ENCODE assay signal across 1 cellular context in genomic region chr22:49972163-49973017, GRCh38.
TF ChIP-seq lines count a peak whose summit lies in the region.

No MANE protein-coding gene starts in this region.

TF ChIP-seq in HEK293, 187 proteins besides CTCF, POLR2A, EP300 and RAD21 (continued from another document and continues in another):
- no peak for TF ChIP-seq ZNF398 (tag by site-specific recombination; IDR thresholded peaks at IDR 0.05)
- no peak for TF ChIP-seq SALL2 (tag by site-specific recombination; IDR thresholded peaks at IDR 0.05; ENCODE audit: borderline replicate concordance)
- TF ChIP-seq ZFP37 (tag by site-specific recombination; IDR thresholded peaks at IDR 0.05): no peak
- TF ChIP-seq ZNF660 (tag by site-specific recombination; IDR thresholded peaks at IDR 0.05): no peak
- TF ChIP-seq ZNF223 (tag by site-specific recombination; IDR thresholded peaks at IDR 0.05): no peak
- TF ChIP-seq ZFHX2 (tag by site-specific recombination; conservative IDR thresholded peaks at IDR 0.05): peak; percentile 68
- TF ChIP-seq ZNF837 (tag by site-specific recombination; IDR thresholded peaks at IDR 0.05): no peak
- TF ChIP-seq ZNF785 (tag by site-specific recombination; IDR thresholded peaks at IDR 0.05): 0 out of 2 replicates have a peak, but pooled peaks have one; percentile 11
- TF ChIP-seq FEZF1 (tag by site-specific recombination; IDR thresholded peaks at IDR 0.05): no peak
- no peak for TF ChIP-seq PRDM10 (tag by site-specific recombination; IDR thresholded peaks at IDR 0.05)
- TF ChIP-seq ZNF157 (tag by site-specific recombination; IDR thresholded peaks at IDR 0.05): no peak
- TF ChIP-seq IKZF3 (tag by site-specific recombination; IDR thresholded peaks at IDR 0.05): no peak
- no peak for TF ChIP-seq ZNF658 (tag by site-specific recombination; IDR thresholded peaks at IDR 0.05)
- TF ChIP-seq ZSCAN16 (tag by site-specific recombination; IDR thresholded peaks at IDR 0.05): no peak; the same call in 1 of the 2 replicates
- TF ChIP-seq ZNF792 (tag by site-specific recombination; IDR thresholded peaks at IDR 0.05): no peak
- TF ChIP-seq GFI1B (tag by site-specific recombination; IDR thresholded peaks at IDR 0.05): no peak
- TF ChIP-seq GLI4 (tag by site-specific recombination; IDR thresholded peaks at IDR 0.05): 0 out of 2 replicates have a peak, but pooled peaks have one; percentile 82
- TF ChIP-seq ZNF350 (tag by site-specific recombination; IDR thresholded peaks at IDR 0.05): no peak
- TF ChIP-seq MEIS1 (CRISPR knock-in tag; IDR thresholded peaks at IDR 0.05; ENCODE audit: borderline replicate concordance): no peak
- TF ChIP-seq ZNF654 (tag by site-specific recombination; IDR thresholded peaks at IDR 0.05; ENCODE audit: low read depth): no peak
- TF ChIP-seq INSM2 (tag by site-specific recombination; IDR thresholded peaks at IDR 0.05): peak; percentile 52; the same call in 1 of the 2 replicates
- TF ChIP-seq ZNF132 (tag by site-specific recombination; IDR thresholded peaks at IDR 0.05; ENCODE audit: borderline replicate concordance): no peak
- no peak; the same call in 1 of the 2 replicates for TF ChIP-seq AEBP2 (tag by site-specific recombination; IDR thresholded peaks at IDR 0.05; ENCODE audit: borderline replicate concordance)
- TF ChIP-seq ZNF623 (tag by site-specific recombination; IDR thresholded peaks at IDR 0.05): no peak
- TF ChIP-seq ZNF239 (tag by site-specific recombination; IDR thresholded peaks at IDR 0.05): 0 out of 2 replicates have a peak, but pooled peaks have one; percentile 54
- peak; percentile 37; the same call in 1 of the 2 replicates for TF ChIP-seq WT1 (tag by site-specific recombination; IDR thresholded peaks at IDR 0.05)
- TF ChIP-seq OSR2 (tag by site-specific recombination; IDR thresholded peaks at IDR 0.05): no peak
- TF ChIP-seq ZSCAN23 (tag by site-specific recombination; IDR thresholded peaks at IDR 0.05): no peak
- no peak for TF ChIP-seq ZNF23 (tag by site-specific recombination; IDR thresholded peaks at IDR 0.05; ENCODE audit: borderline replicate concordance)
- TF ChIP-seq ZNF571 (tag by site-specific recombination; IDR thresholded peaks at IDR 0.05): no peak
- no peak for TF ChIP-seq PRDM2 (tag by site-specific recombination; IDR thresholded peaks at IDR 0.05; ENCODE audit: borderline replicate concordance)
- no peak for TF ChIP-seq ZNF610 (tag by site-specific recombination; IDR thresholded peaks at IDR 0.05; ENCODE audit: borderline replicate concordance)
- TF ChIP-seq YY2 (tag by site-specific recombination; IDR thresholded peaks at IDR 0.05): no peak
- TF ChIP-seq ZNF544 (tag by site-specific recombination; IDR thresholded peaks at IDR 0.05): no peak; the same call in 1 of the 2 replicates
- no peak for TF ChIP-seq ZXDB (tag by site-specific recombination; IDR thresholded peaks at IDR 0.05)
- no peak for TF ChIP-seq YY1 (tag by site-specific recombination; IDR thresholded peaks at IDR 0.05)
- no peak for TF ChIP-seq TRIM28 (IDR thresholded peaks at IDR 0.05; ENCODE audit: borderline replicate concordance, low read length)
- TF ChIP-seq ZNF311 (tag by site-specific recombination; IDR thresholded peaks at IDR 0.05; ENCODE audit: borderline replicate concordance): no peak
- TF ChIP-seq ZNF404 (tag by site-specific recombination; IDR thresholded peaks at IDR 0.05): no peak
- TF ChIP-seq KLF16 (tag by site-specific recombination; IDR thresholded peaks at IDR 0.05): no peak
- 0 out of 2 replicates have a peak, but pooled peaks have one; percentile 11 for TF ChIP-seq GLIS2 (tag by site-specific recombination; IDR thresholded peaks at IDR 0.05)
- TF ChIP-seq ZSCAN5A (tag by site-specific recombination; IDR thresholded peaks at IDR 0.05): 0 out of 2 replicates have a peak, but pooled peaks have one; percentile 20
- no peak for TF ChIP-seq ZNF202 (tag by site-specific recombination; IDR thresholded peaks at IDR 0.05; ENCODE audit: borderline replicate concordance)
- TF ChIP-seq ZNF692 (tag by site-specific recombination; IDR thresholded peaks at IDR 0.05): no peak
- no peak for TF ChIP-seq SCRT2 (tag by site-specific recombination; IDR thresholded peaks at IDR 0.05)
- TF ChIP-seq ZNF76 (tag by site-specific recombination; IDR thresholded peaks at IDR 0.05; ENCODE audit: borderline replicate concordance, low read depth): no peak
- no peak for TF ChIP-seq ZNF670 (tag by site-specific recombination; IDR thresholded peaks at IDR 0.05; ENCODE audit: low read depth)
- TF ChIP-seq ZNF585B (tag by site-specific recombination; IDR thresholded peaks at IDR 0.05): no peak
